In genomic region chr12:89384050-89384749, GRCh38 we compare ENCODE assay signal across 8 cellular contexts. TPM values are rescaled to one million over a fixed set of nuclear protein-coding genes. Genes with fewer than 3 reads are reported as not detected.
DNase-seq lines count a peak whose midpoint lies in the region; ATAC-seq and TF ChIP-seq lines count a peak whose summit lies in the region.

No MANE protein-coding gene starts in this region.

- ATAC-seq in stimulated activated effector memory CD8-positive, alpha-beta T cell treated with anti-CD3 and anti-CD28 coated beads, Interleukin-12 subunit alpha, Interleukin-12 subunit beta, amount 100 ng/mL, for 72 hours, result no peak
- ATAC-seq in GM19395 (IDR thresholded peaks at IDR 0.05; ENCODE audit: unreplicated experiment), result no peak

- in situ Hi-C loops in GM13977 (cut with MboI; ENCODE audit: low pct_unique_long_range_greater_than_20kb, low sequenced_read_pairs, unreplicated experiment), result no loop called here

- H3K4me1 Mint-ChIP-seq in stimulated activated effector memory CD8-positive, alpha-beta T cell treated with anti-CD3 and anti-CD28 coated beads, Interleukin-12 subunit alpha, Interleukin-12 subunit beta, amount 100 ng/mL, for 72 hours, result peaks cover 5% of the 10 kb centered on the region

- peak; percentile 96 for DNase-seq in AG09309 (ENCODE audit: low read depth)
- DNase-seq in NCI-H1092 treated with DMSO at 0.1 percent for 48 hours (lab: John Stamatoyannopoulos, UW), result peak; percentile 59
- peak; percentile 53 for DNase-seq in dermis blood vessel endothelial cell
- DNase-seq in middle frontal gyrus (ENCODE audit: extremely low spot score, low spot score), result peak; percentile 35
- no peak for DNase-seq in GM13977 (ENCODE audit: low spot score)
- DNase-seq in midbrain (lab: John Stamatoyannopoulos, UW), result no peak
- no peak for DNase-seq in stimulated activated effector memory CD8-positive, alpha-beta T cell treated with anti-CD3 and anti-CD28 coated beads, Interleukin-12 subunit alpha, Interleukin-12 subunit beta, amount 100 ng/mL, for 72 hours (ENCODE audit: low spot score in 2 of 2)

- no peaks in the 10 kb centered on the region for H3K36me3 Mint-ChIP-seq in stimulated activated effector memory CD8-positive, alpha-beta T cell treated with anti-CD3 and anti-CD28 coated beads, Interleukin-12 subunit alpha, Interleukin-12 subunit beta, amount 100 ng/mL, for 72 hours

- H3K9me3 Mint-ChIP-seq in stimulated activated effector memory CD8-positive, alpha-beta T cell treated with anti-CD3 and anti-CD28 coated beads, Interleukin-12 subunit alpha, Interleukin-12 subunit beta, amount 100 ng/mL, for 72 hours, result no peaks in the 10 kb centered on the region

- H3K4me3 ChIP-seq in AG09309 (ENCODE audit: control insufficient read depth, low read depth, low read length), result no peak overlapping the region

- no peak overlapping the region for H3K27ac Mint-ChIP-seq in stimulated activated effector memory CD8-positive, alpha-beta T cell treated with anti-CD3 and anti-CD28 coated beads, Interleukin-12 subunit alpha, Interleukin-12 subunit beta, amount 100 ng/mL, for 72 hours

- TF ChIP-seq CTCF in AG09309 (IDR thresholded peaks at IDR 0.05; ENCODE audit: control insufficient read depth, insufficient read depth, low read depth, low read length, missing control alignments), result no peak
- no peak for TF ChIP-seq CTCF in GM13977 (IDR thresholded peaks at IDR 0.05; ENCODE audit: extremely low read depth, insufficient read depth, missing control alignments)

- no peak overlapping the region for H3K4me3 Mint-ChIP-seq in stimulated activated effector memory CD8-positive, alpha-beta T cell treated with anti-CD3 and anti-CD28 coated beads, Interleukin-12 subunit alpha, Interleukin-12 subunit beta, amount 100 ng/mL, for 72 hours

RNA-seq across cellular contexts. Expression of gene DUSP6, which starts 31.9 kb away (rescaled TPM):
- 309 and 317 TPM in 2 replicates for total RNA-seq in dermis blood vessel endothelial cell

Comparison
In these comparisons a context has a peak if more than half of its experiments do, and no peak if none do; other contexts are left out.
1. DNase-seq: peak in AG09309 (single experiment), NCI-H1092 treated with DMSO at 0.1 percent for 48 hours (single experiment), dermis blood vessel endothelial cell (single experiment) and middle frontal gyrus (single experiment); none in GM13977 (single experiment), midbrain (single experiment) and stimulated activated effector memory CD8-positive, alpha-beta T cell treated with anti-CD3 and anti-CD28 coated beads, Interleukin-12 subunit alpha, Interleukin-12 subunit beta, amount 100 ng/mL, for 72 hours (0 of 2).